In genomic region chr19:38425810-38426466, GRCh38 we compare ENCODE assay signal across 1 cellular context.
TF ChIP-seq lines count a peak whose summit lies in the region.

Gene RASGRP4 (minus strand): TSS chr19:38426219. CDS start chr19:38426091, 128 bp downstream.

TF ChIP-seq in H1, 55 proteins besides CTCF, POLR2A, EP300 and RAD21 (continued from another document):
- TF ChIP-seq RNF2 (IDR thresholded peaks at IDR 0.05; ENCODE audit: borderline replicate concordance, low read depth, low read length, missing control alignments, poor library complexity, severe bottlenecking) (no peak), ZNF274 (IDR thresholded peaks at IDR 0.05; ENCODE audit: borderline replicate concordance, extremely low read depth, low read length) (no peak), CHD7 (IDR thresholded peaks at IDR 0.05; ENCODE audit: insufficient replicate concordance, low read length) (no peak), KDM1A (IDR thresholded peaks at IDR 0.05; ENCODE audit: borderline replicate concordance, low read length) (no peak), JUND (IDR thresholded peaks at IDR 0.05; ENCODE audit: low read length) (no peak), RFX5 (IDR thresholded peaks at IDR 0.05; ENCODE audit: borderline replicate concordance, low read depth, low read length) (no peak), EGR1 (IDR thresholded peaks at IDR 0.05; ENCODE audit: borderline replicate concordance, low read depth, low read length) (no peak), SUZ12 (IDR thresholded peaks at IDR 0.05; ENCODE audit: low read length) (no peak), USF2 (IDR thresholded peaks at IDR 0.05; ENCODE audit: low read length) (no peak)
